9 cellular contexts compared by ENCODE assay signal in the genomic region with DNA sequence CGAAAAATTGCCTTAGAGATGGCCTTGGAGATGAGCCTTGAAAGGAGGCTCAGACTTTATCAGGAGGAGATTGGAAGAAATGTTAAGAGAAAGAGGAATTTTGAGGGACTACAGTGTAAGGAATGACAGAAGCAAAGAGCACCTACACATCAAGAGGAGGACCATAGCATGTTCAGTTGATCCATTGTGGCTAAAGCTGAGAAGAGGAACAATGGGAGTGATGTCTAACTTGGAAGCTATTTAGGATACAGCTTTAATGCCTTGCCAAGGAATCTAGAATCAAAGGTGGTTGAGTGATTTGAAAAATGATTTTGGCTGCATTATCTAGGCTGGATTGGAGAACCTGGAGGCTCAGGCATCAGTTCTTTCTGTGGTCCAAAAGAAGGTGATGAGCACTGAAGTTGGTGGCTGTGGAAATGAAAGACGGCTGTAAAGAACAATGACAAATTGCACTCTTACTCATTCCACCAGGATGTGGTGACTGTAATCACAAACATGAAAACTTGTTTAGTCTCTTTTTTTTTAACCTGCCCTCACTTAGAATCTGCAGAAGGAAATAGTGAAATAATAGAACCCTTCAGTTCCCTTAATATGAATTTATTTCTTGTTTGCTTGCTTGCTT. TPM values are rescaled to one million over a fixed set of nuclear protein-coding genes. Genes with fewer than 3 reads are reported as not detected.
DNase-seq lines count a peak whose midpoint lies in the region; ATAC-seq, FAIRE-seq and TF ChIP-seq lines count a peak whose summit lies in the region.
"Had no signal": no experiment of that assay in that cellular context is flagged by ENCODE, and none has a peak within 500 bp of the region (broad histone marks: within the 10 kb centered on the region; RNA-seq: fewer than 3 reads in every experiment).

No MANE protein-coding gene starts in this region.

- H3K27ac ChIP-seq in IMR-90 (ENCODE audit: insufficient read depth, low read length) (no peak overlapping the region), lower lobe of right lung (no peak overlapping the region)

- no peak overlapping the region for H3K56ac ChIP-seq in IMR-90 (ENCODE audit: extremely low read depth, insufficient read depth, low read length)

- peak overlapping the region; percentile 73 for H2BK20ac ChIP-seq in IMR-90 (ENCODE audit: low read depth, low read length)

- TF ChIP-seq RAD21 in IMR-90 (IDR thresholded peaks at IDR 0.05; ENCODE audit: low read length), result no peak

- peak overlapping the region; percentile 26 for H4K91ac ChIP-seq in IMR-90 (ENCODE audit: insufficient read depth, low read depth, low read length)

- no peak overlapping the region for H3K9ac ChIP-seq in IMR-90 (ENCODE audit: low read depth, low read length)

- no peaks in the 10 kb centered on the region for H3K27me3 Mint-ChIP-seq in Caco-2 (ENCODE audit: insufficient read depth, unreplicated experiment)

- H3K4ac ChIP-seq in IMR-90 (ENCODE audit: low read depth, low read length), result peak overlapping the region; percentile 65; the same call in 1 of the 2 replicates

- peaks cover 10% of the 10 kb centered on the region; the same call in 1 of the 2 replicates for H3K9me1 ChIP-seq in IMR-90 (ENCODE audit: insufficient read depth, low read length)

- no peak overlapping the region for H3K4me3 Mint-ChIP-seq in Caco-2 (ENCODE audit: unreplicated experiment)
- H3K4me3 Mint-ChIP-seq: nephron had no signal

- H3K27ac Mint-ChIP-seq in Caco-2 (ENCODE audit: unreplicated experiment), result peak overlapping the region; percentile 9
- H3K27ac Mint-ChIP-seq: nephron had no signal

- H3K14ac ChIP-seq in IMR-90 (replicated peaks; ENCODE audit: low read depth, low read length), result no peak overlapping the region; the same call in 1 of the 2 replicates

- dilution Hi-C loops in IMR-90 (cut with HindIII; ENCODE audit: low sequenced_read_pairs, unreplicated experiment), result no loop called here

- FAIRE-seq in frontal cortex (lab: Jason Lieb, UNC), result no peak

- no peaks in the 10 kb centered on the region for H3K36me3 ChIP-seq in Caco-2 (ENCODE audit: control insufficient read depth, insufficient read depth, low read length)
- H3K36me3 ChIP-seq in IMR-90 (ENCODE audit: control insufficient read depth, insufficient read depth, low read length), result no peaks in the 10 kb centered on the region
- no peaks in the 10 kb centered on the region for H3K36me3 ChIP-seq in lower lobe of right lung

- H3K4me1 ChIP-seq in Caco-2 (peaks cover under 1% of the 10 kb centered on the region; the same call in 1 of the 2 replicates), IMR-90 (ENCODE audit: control insufficient read depth, insufficient read depth, low read length) (peaks cover 28% of the 10 kb centered on the region), lower lobe of right lung (peaks cover 37% of the 10 kb centered on the region)

- CTCF ChIA-PET in Caco-2 (lab: Charles Lee) (no interaction called here), IMR-90 (lab: Yijun Ruan, JAX) (interaction anchor here (0.6 kb wide), 1 partner anchor 10 kb away, joined by 5 read pairs; no protein-coding TSS in a partner anchor)

- peak overlapping the region; percentile 87 for H2AK5ac ChIP-seq in IMR-90 (ENCODE audit: low read depth, low read length)

- H3K4me1 Mint-ChIP-seq in Caco-2 (ENCODE audit: low read depth, unreplicated experiment), result peaks cover 17% of the 10 kb centered on the region

- H2AFZ ChIP-seq in IMR-90 (replicated peaks; ENCODE audit: low read length, poor library complexity), result no peak overlapping the region

- POLR2A ChIA-PET in Caco-2 (lab: Charles Lee) (no interaction called here), IMR-90 (lab: Charles Lee; ENCODE audit: unreplicated experiment) (no interaction called here)

- peaks cover 43% of the 10 kb centered on the region for H4K20me1 ChIP-seq in IMR-90 (ENCODE audit: insufficient read depth, low read length)

- peak overlapping the region; percentile 35; the same call in 1 of the 3 replicates for H2BK15ac ChIP-seq in IMR-90 (ENCODE audit: low read depth, low read length)

- H2BK120ac ChIP-seq in IMR-90 (ENCODE audit: low read depth, low read length), result peak overlapping the region; percentile 69

- H3K4me2 ChIP-seq in IMR-90 (ENCODE audit: low read depth, low read length), result no peak overlapping the region

- BruUV-seq in Caco-2 (replicated peaks; lab: Mats Ljungman, UMichigan), result no TSS peak
- BruUV-seq in IMR-90 (replicated peaks; lab: Mats Ljungman, UMichigan), result no TSS peak

- TF ChIP-seq POLR2A in IMR-90 (IDR thresholded peaks at IDR 0.05; ENCODE audit: low read depth, low read length), result no peak

- ATAC-seq in GM21381 (IDR thresholded peaks at IDR 0.05; ENCODE audit: unreplicated experiment) (peak; percentile 55), IMR-90 (ENCODE audit: low read depth) (no peak), lower lobe of right lung (no peak), Right ventricle myocardium inferior (no peak)

- TF ChIP-seq CTCF in Caco-2 (IDR thresholded peaks at IDR 0.05; ENCODE audit: insufficient read depth in 1 of 2, low read depth in 1 of 2, low read length in 1 of 2, severe bottlenecking in 1 of 2, unreplicated experiment in 1 of 2) (no peak), IMR-90 (conservative IDR thresholded peaks at IDR 0.05; ENCODE audit: low read depth, low read length) (no peak), epithelial cell of esophagus (IDR thresholded peaks at IDR 0.05; ENCODE audit: insufficient read depth, low read depth, low read length, missing control alignments) (no peak), lower lobe of right lung (IDR thresholded peaks at IDR 0.05) (no peak)

- peaks cover 5% of the 10 kb centered on the region for H3K36me3 Mint-ChIP-seq in Caco-2 (ENCODE audit: insufficient read depth, unreplicated experiment)

- no peaks in the 10 kb centered on the region for H3K9me3 Mint-ChIP-seq in Caco-2 (ENCODE audit: unreplicated experiment)

- in situ Hi-C loops in IMR-90 (cut with MboI; ENCODE audit: low sequenced_read_pairs), result no loop called here

- no CpG with 5 or more reads among the region's 2 CpGs for whole genome bisulfite sequencing in IMR-90 (ENCODE audit: extremely low coverage in 2 of 2, insufficient read length in 1 of 2), 2 experiments

- no peak overlapping the region for H2AK9ac ChIP-seq in IMR-90 (replicated peaks; ENCODE audit: low read depth, low read length, poor library complexity)

- H3K9me3 ChIP-seq in Caco-2 (no peaks in the 10 kb centered on the region), IMR-90 (ENCODE audit: control insufficient read depth, insufficient read depth, low read length) (no peaks in the 10 kb centered on the region), lower lobe of right lung (no peaks in the 10 kb centered on the region)

- no peak overlapping the region; the same call in 1 of the 2 replicates for H4K5ac ChIP-seq in IMR-90 (ENCODE audit: low read depth, low read length)

- DNase-seq in Caco-2, result no peak
- peak; percentile 42 for DNase-seq in IMR-90
- peak; percentile 76 for DNase-seq in epithelial cell of esophagus (ENCODE audit: low read depth)
- DNase-seq in iPS-NIHi11 (ENCODE audit: low spot score), result no peak
- DNase-seq in lower lobe of right lung, result no peak
- DNase-seq in Right ventricle myocardium inferior (ENCODE audit: missing footprints), result no peak
- no peak for DNase-seq in frontal cortex (ENCODE audit: low spot score in 2 of 2)

- peak overlapping the region; percentile 63; the same call in 1 of the 2 replicates for H3K18ac ChIP-seq in IMR-90 (ENCODE audit: low read depth, low read length)

- peak overlapping the region; percentile 31 for H2BK5ac ChIP-seq in IMR-90 (ENCODE audit: low read depth, low read length, poor library complexity, severe bottlenecking)

- H3K4me3 ChIP-seq in Caco-2 (ENCODE audit: low read depth, low read length) (no peak overlapping the region), IMR-90 (ENCODE audit: insufficient read depth, low read depth, low read length) (no peak overlapping the region), epithelial cell of esophagus (ENCODE audit: low read length) (no peak overlapping the region), lower lobe of right lung (no peak overlapping the region)

- H3K23ac ChIP-seq in IMR-90 (ENCODE audit: low read depth, low read length), result peak overlapping the region; percentile 66; the same call in 1 of the 2 replicates

- H3K79me1 ChIP-seq in IMR-90 (ENCODE audit: low read depth in 1 of 2, low read length in 2 of 2), result peaks cover 35 to 56% of the 10 kb centered on the region in 2 experiments

- intact Hi-C loops in Caco-2 (cut with micrococcal nuclease; ENCODE audit: unreplicated experiment), result no loop called here
- intact Hi-C loops in IMR-90 (cut with micrococcal nuclease), result no loop called here
- intact Hi-C loops in lower lobe of right lung (cut with DNase I), result no loop called here
- intact Hi-C loops in Right ventricle myocardium inferior (cut with DNase I), result no loop called here

- H3K27me3 ChIP-seq in Caco-2 (replicated peaks; ENCODE audit: control insufficient read depth, insufficient read depth, low read length) (no peaks in the 10 kb centered on the region), IMR-90 (ENCODE audit: control insufficient read depth, insufficient read depth, low read length) (no peaks in the 10 kb centered on the region), lower lobe of right lung (ENCODE audit: low read depth) (no peaks in the 10 kb centered on the region)

- 0 out of 4 replicates have a peak overlapping the region, but pooled peaks of 1 of the 2 experiments have one; percentile 15 for H4K8ac ChIP-seq in IMR-90 (ENCODE audit: low read depth in 2 of 2, low read length in 2 of 2)

TF ChIP-seq in IMR-90, 13 proteins besides CTCF, POLR2A, EP300 and RAD21 (continues in another document):
- no peak; the same call in 1 of the 2 replicates for TF ChIP-seq FOS (IDR thresholded peaks at IDR 0.05; ENCODE audit: low read depth, low read length)

RNA-seq across cellular contexts. Expression of a gene that starts 11.3 kb away (rescaled TPM):
- 24.5 and 26.1 TPM in 2 replicates for total RNA-seq in Caco-2 (2022)
- total RNA-seq in IMR-90 (2012; rRNA removed), result 36.7 and 38.4 TPM in 2 replicates
- 13.4 and 17.1 TPM in 2 replicates for polyA plus RNA-seq in IMR-90 (2012; rRNA removed)
- polyA plus RNA-seq in IMR-90 (2012; cell fraction: cytosol; rRNA removed), result 6.9 and 7.0 TPM in 2 replicates
- polyA plus RNA-seq in IMR-90 (2012; cell fraction: nucleus; rRNA removed; ENCODE audit: low replicate concordance), result 3.9 and 9.7 TPM in 2 replicates
- total RNA-seq in lower lobe of right lung, result 38.2 TPM
- total RNA-seq in Right ventricle myocardium inferior, result 60.1 TPM
- 48.9 TPM for total RNA-seq in frontal cortex

RNA-seq across cellular contexts. Expression of a gene that starts 44.9 kb away (rescaled TPM):
- 25.0 and 25.2 TPM in 2 replicates for total RNA-seq in Caco-2 (2022)
- total RNA-seq in IMR-90 (2012; rRNA removed), result 11.9 and 16.8 TPM in 2 replicates
- polyA plus RNA-seq in IMR-90 (2012; rRNA removed), result 22.2 and 22.7 TPM in 2 replicates
- 23.9 and 24.0 TPM in 2 replicates for polyA plus RNA-seq in IMR-90 (2012; cell fraction: cytosol; rRNA removed)
- 17.2 and 26.3 TPM in 2 replicates for polyA plus RNA-seq in IMR-90 (2012; cell fraction: nucleus; rRNA removed; ENCODE audit: low replicate concordance)
- 24.3 TPM for total RNA-seq in lower lobe of right lung
- total RNA-seq in Right ventricle myocardium inferior, result 11.3 TPM
- 16.7 TPM for total RNA-seq in frontal cortex

Comparison
In these comparisons a context has a peak if more than half of its experiments do, and no peak if none do; other contexts are left out.
1. DNase-seq: peak in IMR-90 (single experiment) and epithelial cell of esophagus (single experiment); none in Caco-2 (0 of 2), iPS-NIHi11 (single experiment), lower lobe of right lung (single experiment), Right ventricle myocardium inferior (single experiment) and frontal cortex (0 of 2).